1 cellular context compared by ENCODE assay signal in genomic region chr6:111555041-111555440, GRCh38.
TF ChIP-seq lines count a peak whose summit lies in the region.

No MANE protein-coding gene starts in this region.

TF ChIP-seq in IMR-90, 13 proteins besides CTCF, POLR2A, EP300 and RAD21 (continued from another document):
- no peak for TF ChIP-seq USF2 (IDR thresholded peaks at IDR 0.05; ENCODE audit: low read depth, low read length)
- no peak for TF ChIP-seq ELK1 (IDR thresholded peaks at IDR 0.05; ENCODE audit: borderline replicate concordance, low read depth, low read length)
- TF ChIP-seq SMC3 (IDR thresholded peaks at IDR 0.05; ENCODE audit: low read depth, low read length): no peak
